11 cellular contexts compared by ENCODE assay signal in the genomic region with DNA sequence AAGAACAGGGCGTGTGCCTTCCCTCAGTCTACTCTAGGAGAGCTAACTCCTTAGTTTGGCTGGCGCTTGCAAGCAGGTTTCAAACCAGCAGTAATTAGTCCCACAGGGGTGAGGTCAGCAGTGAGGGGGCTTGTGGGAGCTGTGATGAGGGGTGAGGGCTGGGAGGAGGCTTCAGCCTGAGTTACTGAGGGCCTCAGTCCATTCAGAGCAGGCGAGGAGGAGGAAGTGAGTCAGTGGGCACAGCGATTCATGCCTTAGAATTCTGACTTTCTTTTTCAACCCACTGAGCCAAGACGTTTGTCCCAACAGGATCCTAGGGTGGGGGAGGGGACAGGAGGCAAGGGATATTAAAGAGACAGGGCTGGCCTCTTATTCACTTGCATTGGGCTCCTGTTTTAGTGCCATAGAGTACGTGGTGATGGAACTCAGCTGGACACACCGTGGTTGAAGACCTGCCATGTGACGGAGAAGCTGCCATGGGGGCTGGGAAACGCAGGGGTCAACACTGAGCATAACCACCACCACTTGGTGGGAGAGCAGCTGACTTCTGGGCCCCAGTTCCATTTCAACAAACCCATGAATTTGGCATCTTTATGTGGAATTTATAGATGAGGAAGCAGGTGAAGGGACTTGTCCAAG. TPM values are rescaled to one million over a fixed set of nuclear protein-coding genes. Genes with fewer than 3 reads are reported as not detected.
DNase-seq lines count a peak whose midpoint lies in the region; TF ChIP-seq lines count a peak whose summit lies in the region.
"Had no signal": no experiment of that assay in that cellular context is flagged by ENCODE, and none has a peak within 500 bp of the region (broad histone marks: within the 10 kb centered on the region; RNA-seq: fewer than 3 reads in every experiment).

No MANE protein-coding gene starts in this region.

- WGBS in endodermal cell (ENCODE audit: insufficient coverage in 1 of 2, insufficient read length in 1 of 2), 2 experiments: 71 to 73% methylated on average over 7 to 9 of the region's 9 CpGs

- H3K36me3 Mint-ChIP-seq in endodermal cell (ENCODE audit: low read depth): no peaks in the 10 kb centered on the region

- peak overlapping the region; percentile 64 for H2AFZ ChIP-seq in osteoblast (ENCODE audit: low read length)

- H3K27me3 ChIP-seq in endodermal cell (ENCODE audit: control insufficient read depth, insufficient read depth, low read length, poor library complexity, severe bottlenecking) (no peaks in the 10 kb centered on the region), osteoblast (ENCODE audit: insufficient read depth, low read length) (no peaks in the 10 kb centered on the region)
- H3K27me3 ChIP-seq: gastroesophageal sphincter had no signal

- H3K27ac ChIP-seq in endodermal cell (ENCODE audit: low read depth, low read length): no peak overlapping the region
- H3K27ac ChIP-seq in osteoblast (ENCODE audit: low read depth, low read length): peak overlapping the region; percentile 70

- H3K9ac ChIP-seq in endodermal cell (ENCODE audit: extremely low read depth, low read length, poor library complexity, severe bottlenecking): no peak overlapping the region

- DNase-seq in GM03348 (ENCODE audit: low spot score) (peak; percentile 65), NCI-H226 (peak; percentile 82), endodermal cell (peak; percentile 64), osteoblast (ENCODE audit: insufficient read length, low spot score, missing footprints) (peak; percentile 95), NCI-H526 treated with DMSO at 0.1 percent for 48 hours (lab: John Stamatoyannopoulos, UW) (no peak), DMS114 treated with DMSO at 0.1 percent for 48 hours (lab: John Stamatoyannopoulos, UW; ENCODE audit: unreplicated experiment) (no peak), NCI-H2171 treated with DMSO at 0.1 percent for 48 hours (lab: John Stamatoyannopoulos, UW) (no peak), HT-29 (ENCODE audit: low spot score) (no peak)
- DNase-seq: SHP77 had no signal

- H3K36me3 ChIP-seq in endodermal cell (ENCODE audit: control insufficient read depth, insufficient read depth, low read length) (no peaks in the 10 kb centered on the region), osteoblast (ENCODE audit: insufficient read depth, low read length) (no peaks in the 10 kb centered on the region)
- H3K36me3 ChIP-seq: gastroesophageal sphincter had no signal

- H3K9me3 Mint-ChIP-seq in endodermal cell: no peaks in the 10 kb centered on the region

- H3K4me1 ChIP-seq in endodermal cell (ENCODE audit: control insufficient read depth, insufficient read depth, low read length) (peaks cover 4% of the 10 kb centered on the region), osteoblast (ENCODE audit: insufficient read depth, low read length) (peaks cover 47% of the 10 kb centered on the region)

- TF ChIP-seq CTCF in endodermal cell (conservative IDR thresholded peaks at IDR 0.05): no peak
- no peak for TF ChIP-seq CTCF in osteoblast (IDR thresholded peaks at IDR 0.05; ENCODE audit: extremely low read depth, low read depth, low read length)

- H3K9me3 ChIP-seq in endodermal cell (ENCODE audit: control insufficient read depth, low read length) (no peaks in the 10 kb centered on the region), osteoblast (ENCODE audit: low read depth, low read length) (no peaks in the 10 kb centered on the region)
- H3K9me3 ChIP-seq: gastroesophageal sphincter had no signal

- H3K27me3 Mint-ChIP-seq in endodermal cell (ENCODE audit: insufficient read depth): peaks cover 11% of the 10 kb centered on the region

- no peaks in the 10 kb centered on the region for H4K20me1 ChIP-seq in osteoblast (ENCODE audit: insufficient read depth, low read length)

- peak overlapping the region; percentile 58 for H3K4me2 ChIP-seq in osteoblast (ENCODE audit: insufficient read depth, low read length)

- peaks cover 28% of the 10 kb centered on the region for H3K4me1 Mint-ChIP-seq in endodermal cell

- H3K79me2 ChIP-seq in osteoblast (ENCODE audit: insufficient read depth, low read length): no peaks in the 10 kb centered on the region

- no peak overlapping the region for H3K4me3 Mint-ChIP-seq in endodermal cell

- H3K27ac Mint-ChIP-seq in endodermal cell: peak overlapping the region; percentile 24

- H3K4me3 ChIP-seq in endodermal cell (ENCODE audit: low read length) (no peak overlapping the region), osteoblast (ENCODE audit: insufficient read depth, low read length) (peak overlapping the region; percentile 34)
- H3K4me3 ChIP-seq: gastroesophageal sphincter had no signal

RNA-seq across cellular contexts. Expression of gene ITGA3, which starts 8.3 kb away (rescaled TPM):
- total RNA-seq in endodermal cell: 10 to 100 TPM; 16.6 to 21.7 TPM
- 12.1 TPM for polyA plus RNA-seq in endodermal cell (2013, experiment 1 of 2)
- 14.6 TPM for polyA plus RNA-seq in endodermal cell (2013, experiment 2 of 2)
- 73.4 and 81.4 TPM in 2 replicates for total RNA-seq in osteoblast
- 218 and 237 TPM in 2 replicates for total RNA-seq in HT-29 (2014; rRNA removed; shearing (Covaris generic))

RNA-seq across cellular contexts. Expression of gene PDK2, which starts 47.5 kb away (rescaled TPM):
- total RNA-seq in endodermal cell (10 to 100 TPM; 23.0 to 24.2 TPM), osteoblast (43.4 and 54.8 TPM in 2 replicates)
- polyA plus RNA-seq in endodermal cell (2013, experiment 1 of 2): 24.0 TPM
- polyA plus RNA-seq in endodermal cell (2013, experiment 2 of 2): 20.7 TPM
- total RNA-seq in HT-29 (2014; rRNA removed; shearing (Covaris generic)): 31.3 and 31.9 TPM in 2 replicates

RNA-seq across cellular contexts. Expression of gene DLX3, which starts 52.6 kb away (rescaled TPM):
- total RNA-seq in endodermal cell (1 to 10 TPM in 1 of 2 donors, under 1 TPM in 1; 0.58 to 1.4 TPM), osteoblast (0.59 and 1.1 TPM in 2 replicates)
- polyA plus RNA-seq in endodermal cell (2013, experiment 1 of 2): 1.2 TPM
- 1.5 TPM for polyA plus RNA-seq in endodermal cell (2013, experiment 2 of 2)
- total RNA-seq in HT-29 (2014; rRNA removed; shearing (Covaris generic)): not detected in 2 replicates
- total RNA-seq: gastroesophageal sphincter had no signal
- polyA plus RNA-seq: neural cell had no signal

Comparison
In these comparisons a context has a peak if more than half of its experiments do, and no peak if none do; other contexts are left out.
1. DNase-seq: peak in GM03348 (single experiment), NCI-H226 (single experiment), endodermal cell (single experiment) and osteoblast (single experiment); none in NCI-H526 treated with DMSO at 0.1 percent for 48 hours (single experiment), DMS114 treated with DMSO at 0.1 percent for 48 hours (single experiment), NCI-H2171 treated with DMSO at 0.1 percent for 48 hours (single experiment) and HT-29 (single experiment).